In genomic region chr17:16148596-16148995, GRCh38 we compare ENCODE assay signal across 27 cellular contexts.
"Had no signal": no experiment of that assay in that cellular context is flagged by ENCODE, and none has a peak within 500 bp of the region (broad histone marks: within the 10 kb centered on the region; RNA-seq: fewer than 3 reads in every experiment).

No MANE protein-coding gene starts in this region.

- H3K27ac Mint-ChIP-seq: stimulated activated effector memory CD8-positive, alpha-beta T cell treated with anti-CD3 and anti-CD28 coated beads, Interleukin-12 subunit alpha, Interleukin-12 subunit beta, amount 100 ng/mL, for 72 hours; stimulated activated naive CD8-positive, alpha-beta T cell treated with anti-CD3 and anti-CD28 coated beads, Interleukin-15, Interleukin-2, amounts not matched to agents 100 ng/mL and 50 ng/mL, for 24 hours had no signal

- H3K27me3 Mint-ChIP-seq: naive thymus-derived CD8-positive, alpha-beta T cell; stimulated activated naive CD8-positive, alpha-beta T cell treated with anti-CD3 and anti-CD28 coated beads, Interleukin-15, Interleukin-2, amounts not matched to agents 100 ng/mL and 50 ng/mL, for 24 hours had no signal

- H3K27me3 ChIP-seq: pancreas, sigmoid colon, spleen, suprapubic skin, tibial artery, upper lobe of right lung had no signal

- H3K4me1 Mint-ChIP-seq: nephron; stimulated activated effector memory CD8-positive, alpha-beta T cell treated with anti-CD3 and anti-CD28 coated beads, Interleukin-12 subunit alpha, Interleukin-12 subunit beta, amount 100 ng/mL, for 72 hours had no signal

- H3K9me3 ChIP-seq: lower lobe of right lung, pancreas, prostate gland, sigmoid colon, spleen, suprapubic skin, thoracic aorta, tibial artery, upper lobe of right lung had no signal

- H3K4me1 ChIP-seq: lower lobe of right lung, pancreas, prostate gland, spleen, suprapubic skin, tibial artery, upper lobe of right lung had no signal

- H3K27ac ChIP-seq: lower lobe of right lung, pancreas, prostate gland, sigmoid colon, spleen, suprapubic skin, thoracic aorta, tibial artery, upper lobe of right lung had no signal

- ATAC-seq: left ventricle myocardium superior; lower lobe of right lung; naive thymus-derived CD8-positive, alpha-beta T cell; pancreas; right cardiac atrium; stimulated activated effector memory CD8-positive, alpha-beta T cell treated with anti-CD3 and anti-CD28 coated beads, Interleukin-12 subunit alpha, Interleukin-12 subunit beta, amount 100 ng/mL, for 72 hours; upper lobe of right lung had no signal

- H3K9me3 Mint-ChIP-seq: naive thymus-derived CD8-positive, alpha-beta T cell; nephron; stimulated activated effector memory CD8-positive, alpha-beta T cell treated with anti-CD3 and anti-CD28 coated beads, Interleukin-12 subunit alpha, Interleukin-12 subunit beta, amount 100 ng/mL, for 72 hours; stimulated activated naive CD8-positive, alpha-beta T cell treated with anti-CD3 and anti-CD28 coated beads, Interleukin-15, Interleukin-2, amounts not matched to agents 100 ng/mL and 50 ng/mL, for 24 hours had no signal

- H3K4me3 ChIP-seq: lower lobe of right lung, pancreas, prostate gland, sigmoid colon, spleen, suprapubic skin, thoracic aorta, tibial artery, upper lobe of right lung had no signal

- DNase-seq: hippocampal formation; left ventricle myocardium superior; lower lobe of right lung; mammary epithelial cell; mesenchymal stem cell; naive thymus-derived CD8-positive, alpha-beta T cell; nucleus accumbens; pancreas; posterior cingulate gyrus; retina; right cardiac atrium; sigmoid colon; small intestine; spleen; stimulated activated CD4-positive, alpha-beta T cell treated with anti-CD3 and anti-CD28 coated beads, Interleukin-4, amount 100 ng/mL, for 24 hours; stimulated activated naive CD4-positive, alpha-beta T cell; tibial artery; trophoblast cell; upper lobe of right lung had no signal

- FAIRE-seq: small intestine, urothelium cell line had no signal

- H3K4me3 Mint-ChIP-seq: naive thymus-derived CD8-positive, alpha-beta T cell; nephron; neural crest cell; stimulated activated effector memory CD8-positive, alpha-beta T cell treated with anti-CD3 and anti-CD28 coated beads, Interleukin-12 subunit alpha, Interleukin-12 subunit beta, amount 100 ng/mL, for 72 hours; stimulated activated naive CD8-positive, alpha-beta T cell treated with anti-CD3 and anti-CD28 coated beads, Interleukin-15, Interleukin-2, amounts not matched to agents 100 ng/mL and 50 ng/mL, for 24 hours had no signal
